14 cellular contexts compared by ENCODE assay signal in the genomic region with DNA sequence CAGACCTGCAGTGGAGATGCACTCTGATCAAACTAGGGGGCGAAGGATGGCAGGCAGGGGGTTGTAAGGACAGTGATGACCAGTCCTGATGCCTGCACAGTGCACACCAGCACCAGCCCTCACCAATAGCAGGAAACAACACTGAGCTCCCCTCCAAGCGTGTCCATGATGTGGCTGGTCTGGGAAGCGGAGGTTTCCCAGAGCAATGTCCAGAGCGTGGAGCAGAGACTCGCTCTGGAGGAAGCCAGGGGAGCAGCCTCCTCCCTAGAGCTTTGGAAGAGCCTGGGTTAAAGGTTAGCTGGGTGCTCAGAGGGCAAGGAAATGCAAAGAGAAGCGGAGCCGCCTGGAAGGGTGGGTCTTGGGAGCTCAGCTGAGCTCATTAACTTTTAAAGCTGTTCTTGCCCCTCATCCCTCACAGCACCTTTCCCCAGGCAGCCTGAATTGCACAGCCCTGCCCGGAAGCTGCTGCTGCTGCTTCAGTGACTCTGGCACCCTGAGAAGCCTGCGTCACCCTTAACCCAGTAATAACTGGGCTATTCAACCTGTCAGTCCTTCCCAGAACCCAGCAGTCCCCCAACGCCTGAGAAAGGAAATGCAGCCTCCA.
DNase-seq lines count a peak whose midpoint lies in the region; ATAC-seq and TF ChIP-seq lines count a peak whose summit lies in the region.
"Had no signal": no experiment of that assay in that cellular context is flagged by ENCODE, and none has a peak within 500 bp of the region (broad histone marks: within the 10 kb centered on the region; RNA-seq: fewer than 3 reads in every experiment).

No MANE protein-coding gene starts in this region.

- H2AFZ ChIP-seq in hepatocyte (no peak overlapping the region), trophoblast cell (ENCODE audit: insufficient read depth, low read length, poor library complexity) (peak overlapping the region; percentile 4)
- H2AFZ ChIP-seq: GM23248 had no signal

- no peaks in the 10 kb centered on the region for H3K36me3 ChIP-seq in right atrium auricular region
- no peaks in the 10 kb centered on the region for H3K36me3 ChIP-seq in hepatocyte (replicated peaks; ENCODE audit: insufficient read depth, low read depth)
- no peaks in the 10 kb centered on the region for H3K36me3 ChIP-seq in trophoblast cell (ENCODE audit: control insufficient read depth in 1 of 2, insufficient read depth in 2 of 2, low read length in 2 of 2)

- peak overlapping the region; percentile 12 for H2BK120ac ChIP-seq in trophoblast cell (ENCODE audit: insufficient read depth, low read length, poor library complexity)

- H2BK5ac ChIP-seq in trophoblast cell (ENCODE audit: low read depth, low read length, poor library complexity) = peak overlapping the region; percentile 32

- no peaks in the 10 kb centered on the region for H4K20me1 ChIP-seq in hepatocyte (ENCODE audit: insufficient read depth, poor library complexity, severe bottlenecking)

- no peak overlapping the region for H3K4ac ChIP-seq in trophoblast cell (ENCODE audit: low read depth, low read length)

- TF ChIP-seq CTCF in right atrium auricular region (IDR thresholded peaks at IDR 0.05) (no peak), hepatocyte (IDR thresholded peaks at IDR 0.05; ENCODE audit: poor library complexity) (no peak)

- H3K27ac ChIP-seq in right atrium auricular region = peak overlapping the region in 1 of 2 donors; percentile 5
- H3K27ac ChIP-seq in hepatocyte = peak overlapping the region; percentile 64
- peak overlapping the region; percentile 84 for H3K27ac ChIP-seq in trophoblast cell (ENCODE audit: low read depth, low read length)
- H3K27ac ChIP-seq: 22Rv1, GM23248 had no signal

- no peak overlapping the region for H4K12ac ChIP-seq in trophoblast cell (ENCODE audit: low read depth, low read length)

- H3K79me1 ChIP-seq in trophoblast cell (ENCODE audit: low read length) = peaks cover 34% of the 10 kb centered on the region

- H3K27me3 ChIP-seq in right atrium auricular region (no peaks in the 10 kb centered on the region), hepatocyte (no peaks in the 10 kb centered on the region), trophoblast cell (ENCODE audit: insufficient read depth, low read length) (no peaks in the 10 kb centered on the region)

- DNase-seq in Right ventricle myocardium inferior (ENCODE audit: missing footprints) (no peak), right atrium auricular region (ENCODE audit: low spot score) (no peak), hepatocyte (ENCODE audit: low spot score) (peak; percentile 48), trophoblast cell (peak in 1 of 2 donors; percentile 10), H4 (ENCODE audit: low spot score) (no peak), A172 (ENCODE audit: low spot score) (no peak)
- DNase-seq in stimulated activated CD4-positive, alpha-beta T cell treated with anti-CD3 and anti-CD28 coated beads, Interleukin-2, amount 100 ng/mL, for 24 hours = no peak
- DNase-seq: cortex of kidney, GM23248, left cardiac atrium, NCI-H1105, NCI-H748 treated with DMSO at 0.1 percent for 48 hours had no signal

- peak overlapping the region; percentile 20 for H3K14ac ChIP-seq in trophoblast cell (ENCODE audit: low read length)

- H3K4me2 ChIP-seq in hepatocyte (no peak overlapping the region), trophoblast cell (ENCODE audit: low read length) (peak overlapping the region; percentile 5)

- H3K9me3 ChIP-seq in right atrium auricular region (peaks cover 0 to 3% of the 10 kb centered on the region in 2 donors), hepatocyte (ENCODE audit: low read depth) (no peaks in the 10 kb centered on the region), trophoblast cell (ENCODE audit: insufficient read depth, low read depth, low read length) (no peaks in the 10 kb centered on the region)

- H3K79me2 ChIP-seq in hepatocyte = no peaks in the 10 kb centered on the region
- no peaks in the 10 kb centered on the region for H3K79me2 ChIP-seq in trophoblast cell (ENCODE audit: control insufficient read depth, insufficient read depth, low read length, poor library complexity)

- H3K9ac ChIP-seq in trophoblast cell (ENCODE audit: low read length) = no peak overlapping the region
- H3K9ac ChIP-seq: GM23248 had no signal

- peak overlapping the region; percentile 65 for H4K91ac ChIP-seq in trophoblast cell (ENCODE audit: low read depth, low read length)

- H3K4me1 ChIP-seq in right atrium auricular region (no peaks in the 10 kb centered on the region), hepatocyte (ENCODE audit: insufficient read depth) (peaks cover 28% of the 10 kb centered on the region), trophoblast cell (ENCODE audit: control insufficient read depth in 1 of 2, insufficient read depth in 2 of 2, low read length in 2 of 2) (peaks cover 24 to 29% of the 10 kb centered on the region in 2 experiments)

- no peak overlapping the region for H3K23ac ChIP-seq in trophoblast cell (ENCODE audit: low read length)

- WGBS in hepatocyte (ENCODE audit: low lambda C conversion rate, missing lambda C conversion rate) = 66% methylated on average over 10 of the region's 10 CpGs
- no CpG with 5 or more reads among the region's 10 CpGs for WGBS in trophoblast cell (ENCODE audit: extremely low coverage, insufficient coverage, insufficient read length)

- ATAC-seq in Right ventricle myocardium inferior (peak; percentile 66), GM21515 (IDR thresholded peaks at IDR 0.05; ENCODE audit: unreplicated experiment) (no peak)

- peak overlapping the region; percentile 25 for H4K8ac ChIP-seq in trophoblast cell (ENCODE audit: low read depth, low read length)

- H3K9me2 ChIP-seq in hepatocyte (replicated peaks; ENCODE audit: insufficient read depth) = no peaks in the 10 kb centered on the region

- intact Hi-C loops in Right ventricle myocardium inferior (cut with DNase I) = no loop called here

- H2BK12ac ChIP-seq in trophoblast cell (ENCODE audit: low read length) = peak overlapping the region; percentile 66

- H3K18ac ChIP-seq in trophoblast cell (ENCODE audit: low read length) = peak overlapping the region; percentile 50

- no peak overlapping the region for H3K4me3 ChIP-seq in right atrium auricular region
- H3K4me3 ChIP-seq in hepatocyte = no peak overlapping the region
- no peak overlapping the region for H3K4me3 ChIP-seq in trophoblast cell (ENCODE audit: low read depth, low read length)
- H3K4me3 ChIP-seq: GM23248 had no signal

- H2AK5ac ChIP-seq in trophoblast cell (ENCODE audit: low read length) = peak overlapping the region; percentile 49
